28 cellular contexts compared by ENCODE assay signal in genomic region chr20:24018796-24019195, GRCh38. TPM values are rescaled to one million over a fixed set of nuclear protein-coding genes. Genes with fewer than 3 reads are reported as not detected.
DNase-seq lines count a peak whose midpoint lies in the region; ATAC-seq, FAIRE-seq and TF ChIP-seq lines count a peak whose summit lies in the region.
"Had no signal": no experiment of that assay in that cellular context is flagged by ENCODE, and none has a peak within 500 bp of the region (broad histone marks: within the 10 kb centered on the region; RNA-seq: fewer than 3 reads in every experiment).

No MANE protein-coding gene starts in this region.

- intact Hi-C loops in left lung (cut with DNase I) = no loop called here

- H3K4me3 ChIP-seq in A549 (no peak overlapping the region), bronchial epithelial cell (ENCODE audit: low read depth, low read length) (no peak overlapping the region), left lung (no peak overlapping the region), brain microvascular endothelial cell (ENCODE audit: low read depth, low read length) (no peak overlapping the region)
- H3K4me3 ChIP-seq: right lobe of liver, thoracic aorta had no signal

- no peak for FAIRE-seq in A549 (lab: Jason Lieb, UNC)
- FAIRE-seq in bronchial epithelial cell (lab: Jason Lieb, UNC) = peak; percentile 98
- FAIRE-seq: GM12892 had no signal

- POLR2A ChIA-PET in A549 (lab: Yijun Ruan, JAX) = no interaction called here

- H3K4me1 ChIP-seq in A549 = 0 out of 3 replicates have a peak, but pooled peaks cover 3% of the 10 kb centered on the region
- no peaks in the 10 kb centered on the region for H3K4me1 ChIP-seq in left lung
- H3K4me1 ChIP-seq: parathyroid adenoma, right lobe of liver had no signal

- no peak for TF ChIP-seq EP300 in A549 (IDR thresholded peaks at IDR 0.05)

- peak in 1 of 2 experiments; percentile 49 for DNase-seq in A549 (ENCODE audit: low read depth in 1 of 2, low spot score in 1 of 2)
- peak; percentile 38 for DNase-seq in HT1080 (ENCODE audit: low read depth)
- peak; percentile 83 for DNase-seq in bronchial epithelial cell (ENCODE audit: low read depth)
- peak in 1 of 2 donors; percentile 40 for DNase-seq in left lung
- no peak for DNase-seq in T-helper 1 cell
- DNase-seq in substantia nigra (lab: John Stamatoyannopoulos, UW) = no peak
- no peak for DNase-seq in brain microvascular endothelial cell
- DNase-seq: activated B cell treated with CpG ODN at 0.5 μM for 24 hours; activated naive CD4-positive, alpha-beta T cell treated with anti-CD3 and anti-CD28 coated beads, Interleukin-2, amount 10 ng/mL, durations not matched to agents 7 days and 5 days; amygdala; C1 segment of cervical spinal cord; cortex of kidney; endodermal cell; NCI-H1436; NCI-H526 treated with DMSO at 0.1 percent for 48 hours; right lobe of liver; stimulated activated CD4-positive, alpha-beta T cell treated with anti-CD3 and anti-CD28 coated beads, Interleukin-4, amount 100 ng/mL, for 4 hours; stimulated activated naive CD4-positive, alpha-beta T cell treated with Interleukin-2 at 50 U/mL for 16 hours had no signal

- TF ChIP-seq CTCF in A549 (IDR thresholded peaks at IDR 0.05) (no peak), bronchial epithelial cell (IDR thresholded peaks at IDR 0.05; ENCODE audit: insufficient read depth, low read length, severe bottlenecking) (no peak), left lung (IDR thresholded peaks at IDR 0.05) (no peak), brain microvascular endothelial cell (IDR thresholded peaks at IDR 0.05; ENCODE audit: low read depth, low read length, missing control alignments) (no peak)

- WGBS in A549 (ENCODE audit: missing lambda C conversion rate) = 16% methylated on average over 2 of the region's 2 CpGs

- TF ChIP-seq RAD21 in A549 (conservative IDR thresholded peaks at IDR 0.05 in 1 of 2, IDR thresholded peaks at IDR 0.05 in 1 of 2) = no peak

- H3K27me3 ChIP-seq in bronchial epithelial cell (ENCODE audit: control insufficient read depth, insufficient read depth, low read length) = no peaks in the 10 kb centered on the region
- peaks cover 0 to 7% of the 10 kb centered on the region in 2 donors for H3K27me3 ChIP-seq in left lung
- H3K27me3 ChIP-seq in brain microvascular endothelial cell (replicated peaks) = no peaks in the 10 kb centered on the region
- H3K27me3 ChIP-seq: right lobe of liver had no signal

- CTCF ChIA-PET in A549 (lab: Yijun Ruan, JAX) = interaction anchor here (1.0 to 1.2 kb wide), 2 partner anchors 14 to 18 kb away, joined by 3 to 4 read pairs; no protein-coding TSS in a partner anchor

- in situ Hi-C loops in brain microvascular endothelial cell (cut with HindIII; ENCODE audit: low pct_ligation_motif_present, low sequenced_read_pairs) = no loop called here

- H3K4me2 ChIP-seq in A549 = no peak overlapping the region

- no peaks in the 10 kb centered on the region for H3K36me3 ChIP-seq in bronchial epithelial cell (ENCODE audit: control insufficient read depth, insufficient read depth, low read length)
- H3K36me3 ChIP-seq in left lung = no peaks in the 10 kb centered on the region
- no peaks in the 10 kb centered on the region for H3K36me3 ChIP-seq in brain microvascular endothelial cell (replicated peaks)
- H3K36me3 ChIP-seq: right lobe of liver, thoracic aorta had no signal

- ATAC-seq in A549 = peak; percentile 21 to 53; a peak in 3 of 6 replicates
- ATAC-seq in left lung = peak; percentile 89
- ATAC-seq in HG03159 (IDR thresholded peaks at IDR 0.05; ENCODE audit: unreplicated experiment) = no peak
- ATAC-seq: HCT116, right lobe of liver, Right ventricle myocardium inferior had no signal

- no peak overlapping the region for H3K27ac ChIP-seq in A549
- no peak overlapping the region for H3K27ac ChIP-seq in left lung
- H3K27ac ChIP-seq in substantia nigra (ENCODE audit: low read depth, low read length, poor library complexity, severe bottlenecking) = no peak overlapping the region
- H3K27ac ChIP-seq in brain microvascular endothelial cell = no peak overlapping the region
- H3K27ac ChIP-seq: parathyroid adenoma, right lobe of liver, thoracic aorta had no signal

- TF ChIP-seq POLR2A in A549 (IDR thresholded peaks at IDR 0.05; ENCODE audit: low read length) = no peak

- H3K9me3 ChIP-seq in A549 (no peaks in the 10 kb centered on the region), left lung (no peaks in the 10 kb centered on the region)
- H3K9me3 ChIP-seq: right lobe of liver, thoracic aorta had no signal

TF ChIP-seq in A549, 52 proteins besides CTCF, POLR2A, EP300 and RAD21:
- TF ChIP-seq CHD2 (IDR thresholded peaks at IDR 0.05; ENCODE audit: low read length, partially characterized antibody) (no peak), TFCP2L1 (CRISPR knock-in tag; IDR thresholded peaks at IDR 0.05) (no peak), HOXA7 (CRISPR knock-in tag; IDR thresholded peaks at IDR 0.05) (no peak), PHF8 (IDR thresholded peaks at IDR 0.05; ENCODE audit: borderline replicate concordance, low read depth) (no peak), EHF (CRISPR knock-in tag; IDR thresholded peaks at IDR 0.05) (no peak), JUN (IDR thresholded peaks at IDR 0.05) (no peak), SMC3 (IDR thresholded peaks at IDR 0.05) (no peak), RARB (CRISPR knock-in tag; IDR thresholded peaks at IDR 0.05) (no peak), KDM5A (IDR thresholded peaks at IDR 0.05) (no peak)

RNA-seq across cellular contexts. Expression of gene GGTLC1, which starts 30.2 kb away (rescaled TPM):
- not detected in 2 replicates for polyA plus RNA-seq in A549 (2011; rRNA removed)
- polyA plus RNA-seq in A549 (2012; cell fraction: cytosol; rRNA removed) = not detected in 2 replicates
- polyA plus RNA-seq in A549 (2012; cell fraction: nucleus; rRNA removed) = not detected in 2 replicates
- polyA plus RNA-seq in A549 (2017; fragmentation: RNase III; extraction: RNeasy Plus Mini Kit Qiagen cat#74134 plus additional on column Dnase treatment) = not detected in 3 replicates
- polyA minus RNA-seq in A549 (2011; rRNA and poly(A)+ RNA removed) = not detected in 2 replicates
- not detected in 2 replicates for total RNA-seq in HT1080 (2014; rRNA removed; shearing (Covaris generic))
- not detected in 2 replicates for polyA plus RNA-seq in HT1080 (2015; cell fraction: cytosol; rRNA removed)
- not detected in 2 replicates for polyA plus RNA-seq in HT1080 (2015; cell fraction: nucleus; rRNA removed)
- not detected in 2 replicates for total RNA-seq in bronchial epithelial cell
- total RNA-seq in left lung = 10 to 100 TPM in 1 of 2 donors, 1 to 10 TPM in 1; 6.1 to 22.4 TPM
- total RNA-seq: activated B cell treated with CpG ODN at 0.5 μM for 24 hours; activated T-helper 1 cell treated with anti-CD3 and anti-CD28 coated beads, Interleukin-12 subunit alpha, Interleukin-12 subunit beta, Interleukin-2, Interleukin-4 antibody, amounts not matched to agents 30 ng/mL and 10 ng/mL and 1 ng/mL, durations not matched to agents 14 hours and 24 hours and 36 hours; cardiac septum; endodermal cell; glomerular endothelial cell; MCF 10A; right lobe of liver; Right ventricle myocardium inferior; thoracic aorta had no signal

Comparison
In these comparisons a context has a peak if more than half of its experiments do, and no peak if none do; other contexts are left out.
1. DNase-seq: peak in HT1080 (single experiment) and bronchial epithelial cell (single experiment); none in T-helper 1 cell (0 of 5), substantia nigra (0 of 49) and brain microvascular endothelial cell (single experiment).